9 cellular contexts compared by ENCODE assay signal in the genomic region with DNA sequence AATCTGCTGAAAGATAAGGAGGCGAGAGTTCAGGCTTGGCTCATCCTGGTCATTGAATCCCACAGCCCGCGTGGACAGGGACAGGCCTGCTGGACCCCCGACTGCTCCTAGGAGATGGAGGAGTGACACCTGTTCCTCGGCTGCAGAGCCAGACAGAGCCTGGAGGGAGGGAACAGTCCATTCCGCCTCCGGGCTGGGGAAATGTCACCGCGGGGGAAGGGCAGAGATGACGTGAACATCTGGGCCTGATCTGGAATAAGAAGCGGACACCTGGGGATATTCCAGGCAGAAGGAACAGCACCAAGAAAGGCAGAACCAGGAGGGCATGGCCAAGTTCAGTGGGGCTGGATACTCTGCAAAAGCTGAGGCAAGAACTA. TPM values are rescaled to one million over a fixed set of nuclear protein-coding genes. Genes with fewer than 3 reads are reported as not detected.
DNase-seq lines count a peak whose midpoint lies in the region; ATAC-seq and TF ChIP-seq lines count a peak whose summit lies in the region.
"Had no signal": no experiment of that assay in that cellular context is flagged by ENCODE, and none has a peak within 500 bp of the region (broad histone marks: within the 10 kb centered on the region; RNA-seq: fewer than 3 reads in every experiment).

No MANE protein-coding gene starts in this region.

- ATAC-seq in stimulated activated naive CD8-positive, alpha-beta T cell treated with anti-CD3 and anti-CD28 coated beads, Interleukin-15, Interleukin-2, amounts not matched to agents 100 U/mL and 50 U/mL, for 24 hours: no peak
- ATAC-seq in activated T-helper 17 cell treated with anti-CD3 and anti-CD28 coated beads, Interleukin-2, amount 50 U/mL, for 72 hours (replicated peaks): no peak
- ATAC-seq in right lobe of liver (no peak), upper lobe of right lung (no peak), GM21390 (IDR thresholded peaks at IDR 0.05; ENCODE audit: unreplicated experiment) (no peak)

- TF ChIP-seq POLR2A in right lobe of liver (IDR thresholded peaks at IDR 0.05): no peak

- H3K27me3 Mint-ChIP-seq in stimulated activated naive CD8-positive, alpha-beta T cell treated with anti-CD3 and anti-CD28 coated beads, Interleukin-15, Interleukin-2, amounts not matched to agents 100 ng/mL and 50 ng/mL, for 24 hours: no peaks in the 10 kb centered on the region
- H3K27me3 Mint-ChIP-seq in activated T-helper 17 cell treated with anti-CD3 and anti-CD28 coated beads, Interleukin-2, amount 50 U/mL, for 72 hours: no peaks in the 10 kb centered on the region

- H3K4me3 ChIP-seq in right lobe of liver (peak overlapping the region; percentile 86 to 89 (median 87)), upper lobe of right lung (no peak overlapping the region)

- 32% methylated on average over 8 of the region's 11 CpGs for WGBS in right lobe of liver (ENCODE audit: insufficient coverage, low coverage, low lambda C conversion rate, missing lambda C conversion rate)

- peak overlapping the region; percentile 91 for H3K27ac Mint-ChIP-seq in stimulated activated naive CD8-positive, alpha-beta T cell treated with anti-CD3 and anti-CD28 coated beads, Interleukin-15, Interleukin-2, amounts not matched to agents 100 ng/mL and 50 ng/mL, for 24 hours
- peak overlapping the region; percentile 99 for H3K27ac Mint-ChIP-seq in activated T-helper 17 cell treated with anti-CD3 and anti-CD28 coated beads, Interleukin-2, amount 50 U/mL, for 72 hours

- peak overlapping the region; percentile 98 for H3K4me3 Mint-ChIP-seq in stimulated activated naive CD8-positive, alpha-beta T cell treated with anti-CD3 and anti-CD28 coated beads, Interleukin-15, Interleukin-2, amounts not matched to agents 100 ng/mL and 50 ng/mL, for 24 hours
- peak overlapping the region; percentile 99 for H3K4me3 Mint-ChIP-seq in activated T-helper 17 cell treated with anti-CD3 and anti-CD28 coated beads, Interleukin-2, amount 50 U/mL, for 72 hours

- H3K36me3 ChIP-seq in right lobe of liver: peaks cover 0 to 16% (median 0%) of the 10 kb centered on the region in 4 donors
- H3K36me3 ChIP-seq in upper lobe of right lung: peaks cover 18% of the 10 kb centered on the region

- peaks cover 44% of the 10 kb centered on the region for H3K36me3 Mint-ChIP-seq in stimulated activated naive CD8-positive, alpha-beta T cell treated with anti-CD3 and anti-CD28 coated beads, Interleukin-15, Interleukin-2, amounts not matched to agents 100 ng/mL and 50 ng/mL, for 24 hours (ENCODE audit: low read depth)
- H3K36me3 Mint-ChIP-seq in activated T-helper 17 cell treated with anti-CD3 and anti-CD28 coated beads, Interleukin-2, amount 50 U/mL, for 72 hours (ENCODE audit: low read depth): peaks cover 63% of the 10 kb centered on the region

- H3K9me3 Mint-ChIP-seq in stimulated activated naive CD8-positive, alpha-beta T cell treated with anti-CD3 and anti-CD28 coated beads, Interleukin-15, Interleukin-2, amounts not matched to agents 100 ng/mL and 50 ng/mL, for 24 hours: no peaks in the 10 kb centered on the region
- no peaks in the 10 kb centered on the region for H3K9me3 Mint-ChIP-seq in activated T-helper 17 cell treated with anti-CD3 and anti-CD28 coated beads, Interleukin-2, amount 50 U/mL, for 72 hours

- no peaks in the 10 kb centered on the region for H3K27me3 ChIP-seq in right lobe of liver
- H3K27me3 ChIP-seq in upper lobe of right lung: no peaks in the 10 kb centered on the region
- H3K27me3 ChIP-seq: suprapubic skin had no signal

- TF ChIP-seq CTCF in right lobe of liver (IDR thresholded peaks at IDR 0.05): no peak
- TF ChIP-seq CTCF in upper lobe of right lung (IDR thresholded peaks at IDR 0.05): no peak

- H3K27ac ChIP-seq in right lobe of liver (peak overlapping the region in 2 of 3 donors; percentile 91 to 98), upper lobe of right lung (no peak overlapping the region)

- H3K4me1 ChIP-seq in right lobe of liver: peaks cover 0 to 23% (median 6%) of the 10 kb centered on the region in 4 donors
- H3K4me1 ChIP-seq in upper lobe of right lung: peaks cover 23% of the 10 kb centered on the region

- intact Hi-C loops in right lobe of liver (cut with DNase I) (no loop called here), upper lobe of right lung (cut with DNase I) (no loop called here)

- H3K9me3 ChIP-seq in right lobe of liver (no peaks in the 10 kb centered on the region), upper lobe of right lung (no peaks in the 10 kb centered on the region)
- H3K9me3 ChIP-seq: suprapubic skin had no signal

- no peak for DNase-seq in stimulated activated naive CD8-positive, alpha-beta T cell treated with anti-CD3 and anti-CD28 coated beads, Interleukin-15, Interleukin-2, amounts not matched to agents 100 U/mL and 50 U/mL, for 24 hours
- peak in 2 of 3 donors; percentile 55 to 61 for DNase-seq in right lobe of liver
- peak; percentile 63 for DNase-seq in upper lobe of right lung
- DNase-seq in MV-4-11 (lab: John Stamatoyannopoulos, UW): no peak
- DNase-seq in SHP77 (lab: John Stamatoyannopoulos, UW): no peak

- peaks cover 57% of the 10 kb centered on the region for H3K4me1 Mint-ChIP-seq in stimulated activated naive CD8-positive, alpha-beta T cell treated with anti-CD3 and anti-CD28 coated beads, Interleukin-15, Interleukin-2, amounts not matched to agents 100 ng/mL and 50 ng/mL, for 24 hours (ENCODE audit: low read depth)
- no peaks in the 10 kb centered on the region for H3K4me1 Mint-ChIP-seq in activated T-helper 17 cell treated with anti-CD3 and anti-CD28 coated beads, Interleukin-2, amount 50 U/mL, for 72 hours

RNA-seq across cellular contexts. Expression of gene ZNF747, which starts 1.5 kb away (rescaled TPM):
- total RNA-seq in activated T-helper 17 cell treated with anti-CD3 and anti-CD28 coated beads, Interleukin-2, amount 50 U/mL, for 72 hours: 10 to 100 TPM in 1 of 2 donors, 1 to 10 TPM in 1; 6.9 to 12.9 TPM
- total RNA-seq in right lobe of liver (1 to 10 TPM; 5.3 to 9.7 (median 6.4) TPM), upper lobe of right lung (11.5 TPM)

RNA-seq across cellular contexts. Expression of gene ZNF768, which starts 6.8 kb away (rescaled TPM):
- 1 to 10 TPM; 3.7 to 5.3 TPM for total RNA-seq in activated T-helper 17 cell treated with anti-CD3 and anti-CD28 coated beads, Interleukin-2, amount 50 U/mL, for 72 hours
- total RNA-seq in right lobe of liver (10 to 100 TPM; 14.7 to 21.2 (median 18.8) TPM), upper lobe of right lung (25.8 TPM)

RNA-seq across cellular contexts. Expression of gene ZNF764, which starts 25.0 kb away (rescaled TPM):
- total RNA-seq in activated T-helper 17 cell treated with anti-CD3 and anti-CD28 coated beads, Interleukin-2, amount 50 U/mL, for 72 hours: 10 to 100 TPM; 13.8 to 14.1 TPM
- total RNA-seq in right lobe of liver (1 to 10 TPM; 3.2 to 6.5 (median 4.8) TPM), upper lobe of right lung (10.6 TPM)

RNA-seq across cellular contexts. Expression of gene ZNF688, which starts 38.4 kb away (rescaled TPM):
- total RNA-seq in activated T-helper 17 cell treated with anti-CD3 and anti-CD28 coated beads, Interleukin-2, amount 50 U/mL, for 72 hours: 1 to 10 TPM; 7.3 to 9.7 TPM
- total RNA-seq in right lobe of liver: 10 to 100 TPM in 1 of 6 experiments, 1 to 10 TPM in 5; 4.0 to 11.5 (median 6.5) TPM
- 13.1 TPM for total RNA-seq in upper lobe of right lung

RNA-seq across cellular contexts. Expression of gene ZNF785, which starts 52.4 kb away (rescaled TPM):
- 10 to 100 TPM; 10.5 to 15.5 TPM for total RNA-seq in activated T-helper 17 cell treated with anti-CD3 and anti-CD28 coated beads, Interleukin-2, amount 50 U/mL, for 72 hours
- total RNA-seq in right lobe of liver (1 to 10 TPM; 2.4 to 6.5 (median 5.6) TPM), upper lobe of right lung (16.3 TPM)

Comparison
In these comparisons a context has a peak if more than half of its experiments do, and no peak if none do; other contexts are left out.
1. DNase-seq: peak in right lobe of liver (2 of 3) and upper lobe of right lung (single experiment); none in stimulated activated naive CD8-positive, alpha-beta T cell treated with anti-CD3 and anti-CD28 coated beads, Interleukin-15, Interleukin-2, amounts not matched to agents 100 U/mL and 50 U/mL, for 24 hours (single experiment), MV-4-11 (single experiment) and SHP77 (0 of 2).